Comparison of ENCODE assay signal across 27 cellular contexts in genomic region chr1:9328681-9329080, GRCh38. TPM values are rescaled to one million over a fixed set of nuclear protein-coding genes. Genes with fewer than 3 reads are reported as not detected.
DNase-seq lines count a peak whose midpoint lies in the region; ATAC-seq and TF ChIP-seq lines count a peak whose summit lies in the region.
"Had no signal": no experiment of that assay in that cellular context is flagged by ENCODE, and none has a peak within 500 bp of the region (broad histone marks: within the 10 kb centered on the region; RNA-seq: fewer than 3 reads in every experiment).

No MANE protein-coding gene starts in this region.

- H3K27ac ChIP-seq in colonic mucosa (peak overlapping the region; percentile 32), stomach smooth muscle (ENCODE audit: low read length) (peak overlapping the region; percentile 18), coronary artery (peak overlapping the region in 1 of 2 donors; percentile 89)
- H3K27ac ChIP-seq: HL-60, PC-9, SJSA1 had no signal

- DNase-seq in colonic mucosa (peak; percentile 47), mucosa of descending colon (peak in 1 of 3 donors; percentile 57), coronary artery (ENCODE audit: low spot score) (no peak)
- DNase-seq in activated CD8-positive, alpha-beta memory T cell treated with anti-CD3 and anti-CD28 coated beads, Interleukin-2, amount 50 U/mL, for 4 hours: no peak
- DNase-seq in activated naive CD4-positive, alpha-beta T cell (lab: John Stamatoyannopoulos, UW): no peak
- DNase-seq: BE2C; CD8-positive, alpha-beta memory T cell; DMS 273 treated with DMSO at 0.1 percent for 48 hours; DMS79; EL; GDM1; Karpas-422; NCI-H1092; NCI-H1436 treated with DMSO at 0.1 percent for 48 hours; NCI-H187 treated with DMSO at 0.1 percent for 48 hours; NCI-H2171 treated with DMSO at 0.1 percent for 48 hours; NCI-H524 treated with DMSO at 0.1 percent for 48 hours; NCI-H82; NK-92 treated with Interleukin-12 subunit alpha and Interleukin-12 subunit beta, amount 100 ng/mL, for 24 hours; PC-9; Right ventricle myocardium superior had no signal

- TF ChIP-seq CTCF in colonic mucosa (IDR thresholded peaks at IDR 0.05) (no peak), mucosa of descending colon (IDR thresholded peaks at IDR 0.05) (no peak), coronary artery (IDR thresholded peaks at IDR 0.05) (no peak)

- H3K36me3 ChIP-seq in colonic mucosa (no peaks in the 10 kb centered on the region), mucosa of descending colon (ENCODE audit: low read depth) (no peaks in the 10 kb centered on the region), stomach smooth muscle (ENCODE audit: control insufficient read depth in 2 of 2, insufficient read depth in 2 of 2, low read length in 2 of 2) (peaks cover 0 to 2% of the 10 kb centered on the region in 2 donors)
- H3K36me3 ChIP-seq: BE2C had no signal

- H3K4me1 ChIP-seq in colonic mucosa: no peaks in the 10 kb centered on the region
- peaks cover 48% of the 10 kb centered on the region for H3K4me1 ChIP-seq in mucosa of descending colon (ENCODE audit: low read depth)
- peaks cover 53% of the 10 kb centered on the region for H3K4me1 ChIP-seq in stomach smooth muscle (ENCODE audit: control insufficient read depth, insufficient read depth, low read length)
- H3K4me1 ChIP-seq: BE2C had no signal

- intact Hi-C loops in colonic mucosa (cut with DNase I): no loop called here
- intact Hi-C loops in mucosa of descending colon (cut with DNase I, micrococcal nuclease): no loop called here

- H3K9ac ChIP-seq in colonic mucosa (ENCODE audit: low read depth in 2 of 2, low read length in 2 of 2): no peak overlapping the region
- H3K9ac ChIP-seq in stomach smooth muscle (ENCODE audit: low read length in 2 of 2): no peak overlapping the region

- H3K4me3 ChIP-seq in colonic mucosa: no peak overlapping the region
- no peak overlapping the region for H3K4me3 ChIP-seq in mucosa of descending colon
- no peak overlapping the region for H3K4me3 ChIP-seq in stomach smooth muscle (ENCODE audit: low read length in 2 of 2)
- no peak overlapping the region for H3K4me3 ChIP-seq in coronary artery
- H3K4me3 ChIP-seq: GM12878, PC-9, SJSA1 had no signal

- no peaks in the 10 kb centered on the region for H3K9me3 ChIP-seq in colonic mucosa
- no peaks in the 10 kb centered on the region for H3K9me3 ChIP-seq in mucosa of descending colon
- no peaks in the 10 kb centered on the region for H3K9me3 ChIP-seq in stomach smooth muscle (ENCODE audit: control insufficient read depth in 2 of 2, low read length in 2 of 2)
- H3K9me3 ChIP-seq: BE2C, SJSA1 had no signal

- ATAC-seq in mucosa of descending colon (peak; percentile 23), GM18909 (IDR thresholded peaks at IDR 0.05; ENCODE audit: poor library complexity, unreplicated experiment) (no peak)
- ATAC-seq: GM12878, HCT116 had no signal

- H3K27me3 ChIP-seq in colonic mucosa (no peaks in the 10 kb centered on the region), stomach smooth muscle (ENCODE audit: control insufficient read depth in 1 of 2, insufficient read depth in 2 of 2, low read length in 2 of 2) (no peaks in the 10 kb centered on the region)
- H3K27me3 ChIP-seq: BE2C, SJSA1 had no signal

RNA-seq across cellular contexts. Expression of gene SPSB1, which starts 36.0 kb away (rescaled TPM):
- total RNA-seq in colonic mucosa: 10 to 100 TPM; 14.9 to 28.7 TPM
- 10 to 100 TPM; 22.1 to 35.5 (median 26.1) TPM for total RNA-seq in mucosa of descending colon
